Comparison of ENCODE assay signal across 29 cellular contexts in genomic region chr4:134585972-134586371, GRCh38.
DNase-seq lines count a peak whose midpoint lies in the region; ATAC-seq and TF ChIP-seq lines count a peak whose summit lies in the region.
"Had no signal": no experiment of that assay in that cellular context is flagged by ENCODE, and none has a peak within 500 bp of the region (broad histone marks: within the 10 kb centered on the region; RNA-seq: fewer than 3 reads in every experiment).

No MANE protein-coding gene starts in this region.

- H3K4me1 Mint-ChIP-seq in neural crest cell (peaks cover 11% of the 10 kb centered on the region), nephron progenitor cell (no peaks in the 10 kb centered on the region)
- H3K4me1 Mint-ChIP-seq: activated naive CD8-positive, alpha-beta T cell treated with anti-CD3 and anti-CD28 coated beads, Interleukin-2, amount 50 U/mL, for 24 hours had no signal

- H3K4me3 Mint-ChIP-seq in neural crest cell (no peak overlapping the region), nephron progenitor cell (no peak overlapping the region)
- H3K4me3 Mint-ChIP-seq: activated CD4-positive, alpha-beta memory T cell treated with anti-CD3 and anti-CD28 coated beads for 36 hours; activated naive CD8-positive, alpha-beta T cell treated with anti-CD3 and anti-CD28 coated beads, Interleukin-2, amount 50 U/mL, for 24 hours; natural killer cell treated with Interleukin-12 subunit alpha and Interleukin-12 subunit beta and Interleukin-15 and Interleukin-18, amount 100 ng/mL, for 72 hours; stimulated activated naive CD8-positive, alpha-beta T cell treated with anti-CD3 and anti-CD28 coated beads, Interleukin-15, Interleukin-2, amounts not matched to agents 100 ng/mL and 50 ng/mL, for 24 hours; WTC11 had no signal

- H3K36me3 Mint-ChIP-seq in neural crest cell (ENCODE audit: low read depth): no peaks in the 10 kb centered on the region
- H3K36me3 Mint-ChIP-seq in nephron progenitor cell (ENCODE audit: low read depth): no peaks in the 10 kb centered on the region
- H3K36me3 Mint-ChIP-seq: activated CD4-positive, alpha-beta memory T cell treated with anti-CD3 and anti-CD28 coated beads for 36 hours; natural killer cell treated with Interleukin-12 subunit alpha and Interleukin-12 subunit beta and Interleukin-15 and Interleukin-18, amount 100 ng/mL, for 72 hours; WTC11 had no signal

- H3K27me3 Mint-ChIP-seq in neural crest cell (ENCODE audit: low read depth) (no peaks in the 10 kb centered on the region), nephron progenitor cell (ENCODE audit: low read depth, poor library complexity) (no peaks in the 10 kb centered on the region)
- H3K27me3 Mint-ChIP-seq: activated CD4-positive, alpha-beta memory T cell treated with anti-CD3 and anti-CD28 coated beads for 36 hours; activated naive CD8-positive, alpha-beta T cell treated with anti-CD3 and anti-CD28 coated beads, Interleukin-2, amount 50 U/mL, for 24 hours; natural killer cell treated with Interleukin-12 subunit alpha and Interleukin-12 subunit beta and Interleukin-15 and Interleukin-18, amount 100 ng/mL, for 72 hours; stimulated activated naive CD8-positive, alpha-beta T cell treated with anti-CD3 and anti-CD28 coated beads, Interleukin-15, Interleukin-2, amounts not matched to agents 100 ng/mL and 50 ng/mL, for 24 hours had no signal

- no peak for TF ChIP-seq POLR2A in GM18505 (IDR thresholded peaks at IDR 0.05; ENCODE audit: borderline replicate concordance, extremely low read depth, insufficient read depth, insufficient read length)

- H3K27ac Mint-ChIP-seq in neural crest cell (ENCODE audit: unreplicated experiment) (peak overlapping the region; percentile 1), nephron progenitor cell (no peak overlapping the region)
- H3K27ac Mint-ChIP-seq: activated CD4-positive, alpha-beta memory T cell treated with anti-CD3 and anti-CD28 coated beads for 36 hours; activated naive CD8-positive, alpha-beta T cell treated with anti-CD3 and anti-CD28 coated beads, Interleukin-2, amount 50 U/mL, for 24 hours; natural killer cell treated with Interleukin-12 subunit alpha and Interleukin-12 subunit beta and Interleukin-15 and Interleukin-18, amount 100 ng/mL, for 72 hours; stimulated activated naive CD8-positive, alpha-beta T cell treated with anti-CD3 and anti-CD28 coated beads, Interleukin-15, Interleukin-2, amounts not matched to agents 100 ng/mL and 50 ng/mL, for 24 hours; WTC11 had no signal

- peak; percentile 80 for DNase-seq in dermis blood vessel endothelial cell
- no peak for DNase-seq in neural crest cell (ENCODE audit: low read depth, low spot score)
- no peak for DNase-seq in nephron progenitor cell
- no peak for DNase-seq in HT-29 (ENCODE audit: low spot score)
- no peak for DNase-seq in SK-N-DZ (ENCODE audit: low spot score)
- DNase-seq: activated CD4-positive, alpha-beta memory T cell treated with anti-CD3 and anti-CD28 coated beads for 36 hours; activated effector memory CD4-positive, alpha-beta T cell treated with anti-CD3 and anti-CD28 coated beads, Interleukin-2, amount 50 U/mL, for 16 hours; activated naive CD8-positive, alpha-beta T cell treated with anti-CD3 and anti-CD28 coated beads, Interleukin-2, amount 50 U/mL, for 24 hours; C1 segment of cervical spinal cord; Calu3; effector CD4-positive, alpha-beta T cell; foreskin melanocyte; IMR-90; left ventricle myocardium inferior; NCI-H1105; NCI-H2029; NCI-H345; NCI-H774; OCI-M1; Right ventricle myocardium superior; stimulated activated CD4-positive, alpha-beta T cell treated with anti-CD3 and anti-CD28 coated beads, Interleukin-15, amount 100 ng/mL, for 24 hours; T-helper 9 cell had no signal

- TF ChIP-seq CTCF in neural crest cell (conservative IDR thresholded peaks at IDR 0.05) (no peak), nephron progenitor cell (IDR thresholded peaks at IDR 0.05) (no peak)

- H3K9me3 Mint-ChIP-seq in neural crest cell (peaks cover 5% of the 10 kb centered on the region), nephron progenitor cell (no peaks in the 10 kb centered on the region)
- H3K9me3 Mint-ChIP-seq: stimulated activated naive CD8-positive, alpha-beta T cell treated with anti-CD3 and anti-CD28 coated beads, Interleukin-15, Interleukin-2, amounts not matched to agents 100 ng/mL and 50 ng/mL, for 24 hours; WTC11 had no signal

- peak; percentile 50 for ATAC-seq in GM18505 (IDR thresholded peaks at IDR 0.05; ENCODE audit: unreplicated experiment)
- ATAC-seq in HG03432 (IDR thresholded peaks at IDR 0.05; ENCODE audit: unreplicated experiment): peak; percentile 90
- ATAC-seq in HG03571 (IDR thresholded peaks at IDR 0.05; ENCODE audit: unreplicated experiment): no peak
- ATAC-seq: activated naive CD8-positive, alpha-beta T cell treated with anti-CD3 and anti-CD28 coated beads, Interleukin-2, amount 50 U/mL, for 24 hours; natural killer cell treated with Interleukin-12 subunit alpha and Interleukin-12 subunit beta and Interleukin-15 and Interleukin-18, amount 100 ng/mL, for 72 hours; sciatic nerve; WTC11 had no signal
